ENCODE assay signal across 9 cellular contexts in the genomic region with DNA sequence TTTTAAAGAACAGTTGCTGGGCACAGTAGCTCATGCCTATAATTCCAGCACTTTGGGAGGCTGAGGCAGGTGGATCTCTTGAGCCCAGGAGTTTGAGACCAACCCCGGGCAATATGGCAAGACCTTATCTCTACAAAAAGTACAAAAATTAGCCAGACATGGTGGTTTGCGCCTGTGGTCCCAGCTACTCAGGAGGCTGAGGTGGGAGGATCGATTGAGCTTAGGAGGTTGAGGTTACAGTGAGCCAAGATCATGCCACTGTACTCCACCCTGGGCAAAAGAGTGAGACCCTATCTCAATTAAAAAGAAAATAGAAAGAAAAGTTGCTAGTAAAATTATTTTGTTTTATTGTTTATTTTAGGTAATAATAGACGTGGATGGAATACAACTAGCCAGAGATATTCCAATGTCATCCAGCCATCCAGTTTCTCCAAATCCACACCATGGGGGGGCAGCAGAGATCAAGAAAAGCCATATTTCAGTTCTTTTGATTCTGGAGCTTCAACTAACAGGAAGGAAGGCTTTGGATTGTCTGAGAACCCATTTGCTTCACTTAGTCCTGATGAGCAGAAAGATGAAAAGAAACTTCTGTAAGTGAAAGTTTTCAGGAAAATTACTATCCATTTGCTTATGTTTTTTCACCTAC. TPM values are rescaled to one million over a fixed set of nuclear protein-coding genes. Genes with fewer than 3 reads are reported as not detected.
DNase-seq lines count a peak whose midpoint lies in the region; ATAC-seq, FAIRE-seq and TF ChIP-seq lines count a peak whose summit lies in the region.
"Had no signal": no experiment of that assay in that cellular context is flagged by ENCODE, and none has a peak within 500 bp of the region (broad histone marks: within the 10 kb centered on the region; RNA-seq: fewer than 3 reads in every experiment).

No MANE protein-coding gene starts in this region.

- intact Hi-C loops in activated T-helper 2 cell treated with anti-CD3 and anti-CD28 coated beads, Interferon-gamma antibody, Interleukin-2, Interleukin-4, amounts not matched to agents 10 μg/mL and 5 μg/mL and 100 μg/mL, durations not matched to agents 14 hours and 24 hours and 36 hours (cut with micrococcal nuclease), result loop anchor here (5.0 to 10.0 kb wide), 5 partner anchors 98 to 1940 kb away; a partner anchor contains a TSS

- no peak overlapping the region for H3K27ac ChIP-seq in astrocyte (ENCODE audit: low read depth, low read length)
- H3K27ac ChIP-seq: epithelial cell of prostate had no signal

- H3K4me1 Mint-ChIP-seq in stimulated activated naive CD8-positive, alpha-beta T cell treated with anti-CD3 and anti-CD28 coated beads, Interleukin-15, Interleukin-2, amounts not matched to agents 100 ng/mL and 50 ng/mL, for 24 hours (ENCODE audit: low read depth), result peaks cover 42% of the 10 kb centered on the region
- H3K4me1 Mint-ChIP-seq in stimulated activated naive CD8-positive, alpha-beta T cell treated with anti-CD3 and anti-CD28 coated beads, Interleukin-15, amount 100 ng/mL, for 72 hours, result peaks cover 29% of the 10 kb centered on the region
- peaks cover 10% of the 10 kb centered on the region for H3K4me1 Mint-ChIP-seq in astrocyte (ENCODE audit: low read depth, unreplicated experiment)
- H3K4me1 Mint-ChIP-seq in activated T-helper 2 cell treated with anti-CD3 and anti-CD28 coated beads, Interferon-gamma antibody, Interleukin-2, Interleukin-4, amounts not matched to agents 10 μg/mL and 5 μg/mL and 100 μg/mL, durations not matched to agents 14 hours and 24 hours and 36 hours (ENCODE audit: low read depth), result peaks cover 35% of the 10 kb centered on the region

- no peak overlapping the region for H3K4me3 ChIP-seq in astrocyte (ENCODE audit: insufficient read depth, low read depth, low read length)

- no peaks in the 10 kb centered on the region for H3K27me3 Mint-ChIP-seq in stimulated activated naive CD8-positive, alpha-beta T cell treated with anti-CD3 and anti-CD28 coated beads, Interleukin-15, Interleukin-2, amounts not matched to agents 100 ng/mL and 50 ng/mL, for 24 hours
- H3K27me3 Mint-ChIP-seq in stimulated activated naive CD8-positive, alpha-beta T cell treated with anti-CD3 and anti-CD28 coated beads, Interleukin-15, amount 100 ng/mL, for 72 hours, result no peaks in the 10 kb centered on the region
- H3K27me3 Mint-ChIP-seq in astrocyte (ENCODE audit: low read depth, unreplicated experiment), result no peaks in the 10 kb centered on the region
- H3K27me3 Mint-ChIP-seq in activated T-helper 2 cell treated with anti-CD3 and anti-CD28 coated beads, Interferon-gamma antibody, Interleukin-2, Interleukin-4, amounts not matched to agents 10 μg/mL and 5 μg/mL and 100 μg/mL, durations not matched to agents 14 hours and 24 hours and 36 hours (ENCODE audit: low read depth), result no peaks in the 10 kb centered on the region

- no peaks in the 10 kb centered on the region for H3K9me3 ChIP-seq in astrocyte (ENCODE audit: insufficient read depth, low read depth, low read length)

- no peak overlapping the region for H3K9ac ChIP-seq in astrocyte (ENCODE audit: low read length)

- no peak for FAIRE-seq in astrocyte (lab: Jason Lieb, UNC)

- peak; percentile 39 for TF ChIP-seq CTCF in astrocyte (IDR thresholded peaks at IDR 0.05; ENCODE audit: insufficient read depth, low read depth, low read length)

- H3K36me3 ChIP-seq in astrocyte (ENCODE audit: insufficient read depth, low read length), result peaks cover 25% of the 10 kb centered on the region

- H2AFZ ChIP-seq in astrocyte (ENCODE audit: low read depth, low read length), result no peak overlapping the region

- H3K27me3 ChIP-seq in astrocyte (ENCODE audit: insufficient read depth, low read length), result no peaks in the 10 kb centered on the region

- DNase-seq in stimulated activated naive CD8-positive, alpha-beta T cell treated with anti-CD3 and anti-CD28 coated beads, Interleukin-15, amount 100 ng/mL, for 72 hours, result no peak
- DNase-seq in NCI-H1694 treated with DMSO at 0.1 percent for 48 hours (lab: John Stamatoyannopoulos, UW), result peak; percentile 10
- DNase-seq in astrocyte (ENCODE audit: low read depth), result peak; percentile 16
- peak; percentile 80 for DNase-seq in left kidney (ENCODE audit: low read depth, low spot score)
- DNase-seq in activated T-helper 2 cell treated with anti-CD3 and anti-CD28 coated beads, Interferon-gamma antibody, Interleukin-2, Interleukin-4, amounts not matched to agents 10 μg/mL and 5 μg/mL and 100 μg/mL, durations not matched to agents 14 hours and 24 hours and 36 hours (ENCODE audit: low spot score), result no peak

- H4K20me1 ChIP-seq in astrocyte (ENCODE audit: insufficient read depth, low read length), result no peaks in the 10 kb centered on the region

- peaks cover 8% of the 10 kb centered on the region for H3K4me1 ChIP-seq in astrocyte (ENCODE audit: insufficient read depth, low read length)

- H3K4me2 ChIP-seq in astrocyte (ENCODE audit: low read length), result no peak overlapping the region

- no peak for ATAC-seq in stimulated activated naive CD8-positive, alpha-beta T cell treated with anti-CD3 and anti-CD28 coated beads, Interleukin-15, amount 100 ng/mL, for 72 hours
- ATAC-seq in HG02759 (IDR thresholded peaks at IDR 0.05; ENCODE audit: unreplicated experiment), result no peak
- no peak for ATAC-seq in GM21825 (IDR thresholded peaks at IDR 0.05; ENCODE audit: unreplicated experiment)

- no peaks in the 10 kb centered on the region for H3K9me3 Mint-ChIP-seq in stimulated activated naive CD8-positive, alpha-beta T cell treated with anti-CD3 and anti-CD28 coated beads, Interleukin-15, Interleukin-2, amounts not matched to agents 100 ng/mL and 50 ng/mL, for 24 hours
- no peaks in the 10 kb centered on the region for H3K9me3 Mint-ChIP-seq in stimulated activated naive CD8-positive, alpha-beta T cell treated with anti-CD3 and anti-CD28 coated beads, Interleukin-15, amount 100 ng/mL, for 72 hours
- H3K9me3 Mint-ChIP-seq in astrocyte (ENCODE audit: unreplicated experiment), result no peaks in the 10 kb centered on the region
- H3K9me3 Mint-ChIP-seq in activated T-helper 2 cell treated with anti-CD3 and anti-CD28 coated beads, Interferon-gamma antibody, Interleukin-2, Interleukin-4, amounts not matched to agents 10 μg/mL and 5 μg/mL and 100 μg/mL, durations not matched to agents 14 hours and 24 hours and 36 hours, result no peaks in the 10 kb centered on the region

- peak overlapping the region; percentile 26 for H3K4me3 Mint-ChIP-seq in stimulated activated naive CD8-positive, alpha-beta T cell treated with anti-CD3 and anti-CD28 coated beads, Interleukin-15, Interleukin-2, amounts not matched to agents 100 ng/mL and 50 ng/mL, for 24 hours
- no peak overlapping the region for H3K4me3 Mint-ChIP-seq in stimulated activated naive CD8-positive, alpha-beta T cell treated with anti-CD3 and anti-CD28 coated beads, Interleukin-15, amount 100 ng/mL, for 72 hours
- H3K4me3 Mint-ChIP-seq in astrocyte (ENCODE audit: unreplicated experiment), result no peak overlapping the region
- no peak overlapping the region for H3K4me3 Mint-ChIP-seq in activated T-helper 2 cell treated with anti-CD3 and anti-CD28 coated beads, Interferon-gamma antibody, Interleukin-2, Interleukin-4, amounts not matched to agents 10 μg/mL and 5 μg/mL and 100 μg/mL, durations not matched to agents 14 hours and 24 hours and 36 hours (ENCODE audit: low read depth)

- peaks cover 54% of the 10 kb centered on the region for H3K36me3 Mint-ChIP-seq in stimulated activated naive CD8-positive, alpha-beta T cell treated with anti-CD3 and anti-CD28 coated beads, Interleukin-15, Interleukin-2, amounts not matched to agents 100 ng/mL and 50 ng/mL, for 24 hours (ENCODE audit: low read depth)
- H3K36me3 Mint-ChIP-seq in astrocyte (ENCODE audit: low read depth, unreplicated experiment), result peaks cover 6% of the 10 kb centered on the region
- peaks cover 45% of the 10 kb centered on the region for H3K36me3 Mint-ChIP-seq in activated T-helper 2 cell treated with anti-CD3 and anti-CD28 coated beads, Interferon-gamma antibody, Interleukin-2, Interleukin-4, amounts not matched to agents 10 μg/mL and 5 μg/mL and 100 μg/mL, durations not matched to agents 14 hours and 24 hours and 36 hours (ENCODE audit: low read depth)

- H3K79me2 ChIP-seq in astrocyte (ENCODE audit: insufficient read depth, low read length), result peaks cover 44% of the 10 kb centered on the region

- H3K27ac Mint-ChIP-seq in stimulated activated naive CD8-positive, alpha-beta T cell treated with anti-CD3 and anti-CD28 coated beads, Interleukin-15, Interleukin-2, amounts not matched to agents 100 ng/mL and 50 ng/mL, for 24 hours, result no peak overlapping the region
- no peak overlapping the region for H3K27ac Mint-ChIP-seq in stimulated activated naive CD8-positive, alpha-beta T cell treated with anti-CD3 and anti-CD28 coated beads, Interleukin-15, amount 100 ng/mL, for 72 hours
- H3K27ac Mint-ChIP-seq in astrocyte (ENCODE audit: unreplicated experiment), result no peak overlapping the region
- no peak overlapping the region for H3K27ac Mint-ChIP-seq in activated T-helper 2 cell treated with anti-CD3 and anti-CD28 coated beads, Interferon-gamma antibody, Interleukin-2, Interleukin-4, amounts not matched to agents 10 μg/mL and 5 μg/mL and 100 μg/mL, durations not matched to agents 14 hours and 24 hours and 36 hours

RNA-seq across cellular contexts. Expression of a gene that starts 3.0 kb away (rescaled TPM):
- 36.9 and 37.0 TPM in 2 replicates for total RNA-seq in astrocyte
- 52.2 and 54.0 TPM in 2 replicates for total RNA-seq in activated T-helper 2 cell treated with anti-CD3 and anti-CD28 coated beads, Interferon-gamma antibody, Interleukin-2, Interleukin-4, amounts not matched to agents 10 μg/mL and 5 μg/mL and 100 μg/mL, durations not matched to agents 14 hours and 24 hours and 36 hours

Comparison
In these comparisons a context has a peak if more than half of its experiments do, and no peak if none do; other contexts are left out.
1. DNase-seq: peak in NCI-H1694 treated with DMSO at 0.1 percent for 48 hours (single experiment), astrocyte (single experiment) and left kidney (single experiment); none in stimulated activated naive CD8-positive, alpha-beta T cell treated with anti-CD3 and anti-CD28 coated beads, Interleukin-15, amount 100 ng/mL, for 72 hours (0 of 2) and activated T-helper 2 cell treated with anti-CD3 and anti-CD28 coated beads, Interferon-gamma antibody, Interleukin-2, Interleukin-4, amounts not matched to agents 10 μg/mL and 5 μg/mL and 100 μg/mL, durations not matched to agents 14 hours and 24 hours and 36 hours (single experiment).